13 cellular contexts compared by ENCODE assay signal in genomic region chr2:237488901-237489860, GRCh38. TPM values are rescaled to one million over a fixed set of nuclear protein-coding genes. Genes with fewer than 3 reads are reported as not detected.
DNase-seq lines count a peak whose midpoint lies in the region; ATAC-seq and TF ChIP-seq lines count a peak whose summit lies in the region.
"Had no signal": no experiment of that assay in that cellular context is flagged by ENCODE, and none has a peak within 500 bp of the region (broad histone marks: within the 10 kb centered on the region; RNA-seq: fewer than 3 reads in every experiment).

No MANE protein-coding gene starts in this region.

- H3K27ac Mint-ChIP-seq in mesothelial cell of epicardium: peak overlapping the region; percentile 94
- H3K27ac Mint-ChIP-seq: activated T-helper 2 cell treated with anti-CD3 and anti-CD28 coated beads, Interferon-gamma antibody, Interleukin-2, Interleukin-4, amounts not matched to agents 10 μg/mL and 5 μg/mL and 100 μg/mL, durations not matched to agents 14 hours and 24 hours and 36 hours had no signal

- H3K4me3 ChIP-seq in epithelial cell of esophagus (ENCODE audit: low read length): no peak overlapping the region
- no peak overlapping the region for H3K4me3 ChIP-seq in adrenal gland

- DNase-seq in AG08395 (ENCODE audit: low spot score): peak; percentile 31
- DNase-seq in LoVo (ENCODE audit: low spot score): peak; percentile 75
- peak; percentile 93 for DNase-seq in epithelial cell of esophagus (ENCODE audit: low read depth)
- no peak for DNase-seq in mesothelial cell of epicardium (ENCODE audit: low spot score in 2 of 2, unreplicated experiment in 2 of 2)
- no peak for DNase-seq in Ammon's horn (ENCODE audit: low spot score)
- DNase-seq in adrenal gland: no peak
- DNase-seq: DND-41, T-helper 9 cell had no signal

- ATAC-seq in GM21619 (IDR thresholded peaks at IDR 0.05; ENCODE audit: unreplicated experiment): no peak
- no peak for ATAC-seq in GM21737 (IDR thresholded peaks at IDR 0.05; ENCODE audit: unreplicated experiment)

- peaks cover 40% of the 10 kb centered on the region for H3K27me3 Mint-ChIP-seq in mesothelial cell of epicardium (ENCODE audit: low read depth)

- 64 to 72% (median 66%) methylated on average over 6 of the region's 6 CpGs for WGBS in adrenal gland, 4 donors

- no peaks in the 10 kb centered on the region for H3K36me3 ChIP-seq in adrenal gland (replicated peaks in 1 of 2)

- TF ChIP-seq CTCF in epithelial cell of esophagus (IDR thresholded peaks at IDR 0.05; ENCODE audit: insufficient read depth, low read depth, low read length, missing control alignments) (no peak), mesothelial cell of epicardium (IDR thresholded peaks at IDR 0.05; ENCODE audit: unreplicated experiment) (no peak), adrenal gland (IDR thresholded peaks at IDR 0.05) (no peak)

- TF ChIP-seq POLR2A in adrenal gland (IDR thresholded peaks at IDR 0.05): no peak

- H3K9me3 ChIP-seq in adrenal gland (replicated peaks in 1 of 3): peaks cover 0 to 7% (median 0%) of the 10 kb centered on the region in 3 donors

- no peak overlapping the region for H3K4me3 Mint-ChIP-seq in mesothelial cell of epicardium

- no peak overlapping the region for H3K27ac ChIP-seq in adrenal gland

- H3K4me1 ChIP-seq in adrenal gland (replicated peaks in 1 of 2): peaks cover 0 to 5% of the 10 kb centered on the region in 2 donors

- H3K4me1 Mint-ChIP-seq in mesothelial cell of epicardium: peaks cover 25% of the 10 kb centered on the region

- intact Hi-C loops in adrenal gland (cut with DNase I): no loop called here

- peaks cover 30% of the 10 kb centered on the region for H3K36me3 Mint-ChIP-seq in mesothelial cell of epicardium

- H3K9me3 Mint-ChIP-seq in mesothelial cell of epicardium: peaks cover 29% of the 10 kb centered on the region

- H3K27me3 ChIP-seq in adrenal gland: peaks cover 30% of the 10 kb centered on the region

RNA-seq across cellular contexts. Expression of gene MLPH, which starts 2.1 kb away (rescaled TPM):
- total RNA-seq in mesothelial cell of epicardium: 6.1 to 7.7 TPM (median 7.5 TPM) in 3 replicates
- 1 to 10 TPM in 3 of 8 donors, under 1 TPM in 4, not detected in 1; 0.12 to 1.9 (median 0.84) TPM for total RNA-seq in adrenal gland
- 1 to 10 TPM in 2 of 3 donors, under 1 TPM in 1; 0.57 to 3.6 (median 3.0) TPM for polyA plus RNA-seq in adrenal gland
- total RNA-seq: activated T-helper 2 cell treated with anti-CD3 and anti-CD28 coated beads, Interferon-gamma antibody, Interleukin-2, Interleukin-4, amounts not matched to agents 10 μg/mL and 5 μg/mL and 100 μg/mL, durations not matched to agents 14 hours and 24 hours and 36 hours; endothelial cell of umbilical vein had no signal
- polyA plus RNA-seq: endothelial cell of umbilical vein, neural cell had no signal

Comparison
In these comparisons a context has a peak if more than half of its experiments do, and no peak if none do; other contexts are left out.
1. DNase-seq: peak in AG08395 (single experiment), LoVo (single experiment) and epithelial cell of esophagus (single experiment); none in mesothelial cell of epicardium (0 of 2), Ammon's horn (single experiment) and adrenal gland (0 of 7).